ENCODE assay signal across 15 cellular contexts in the genomic region with DNA sequence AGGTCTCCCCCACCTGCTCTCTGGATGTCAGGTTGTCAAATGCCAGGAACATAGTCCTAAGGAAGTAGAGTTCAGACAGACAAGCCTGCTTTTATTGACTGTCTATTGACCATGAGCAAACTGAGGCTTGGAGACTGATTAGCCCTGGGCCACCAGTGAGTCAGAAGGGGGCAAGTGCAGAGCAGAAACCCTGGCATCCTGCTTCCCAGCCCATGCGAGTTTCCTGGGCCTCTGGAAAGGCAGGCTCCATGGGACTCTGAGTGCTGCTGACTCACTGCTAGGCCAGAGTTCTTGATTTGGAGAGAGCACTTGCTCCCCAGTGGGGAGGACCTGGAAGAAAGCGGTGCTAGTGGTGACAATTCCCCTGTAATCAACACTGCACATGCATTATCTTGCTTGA. TPM values are rescaled to one million over a fixed set of nuclear protein-coding genes. Genes with fewer than 3 reads are reported as not detected.
DNase-seq lines count a peak whose midpoint lies in the region; TF ChIP-seq lines count a peak whose summit lies in the region.
"Had no signal": no experiment of that assay in that cellular context is flagged by ENCODE, and none has a peak within 500 bp of the region (broad histone marks: within the 10 kb centered on the region; RNA-seq: fewer than 3 reads in every experiment).

No MANE protein-coding gene starts in this region.

- 80% methylated on average over 2 of the region's 2 CpGs for WGBS in hepatocyte (ENCODE audit: low lambda C conversion rate, missing lambda C conversion rate)

- H3K4me3 ChIP-seq in adipocyte (ENCODE audit: low read length) (no peak overlapping the region), hepatocyte (no peak overlapping the region), skeletal muscle tissue (ENCODE audit: low read length in 3 of 3) (no peak overlapping the region)
- H3K4me3 ChIP-seq: gastroesophageal sphincter, GM23338, SK-N-MC, thoracic aorta had no signal

- H3K36me3 ChIP-seq in adipocyte (ENCODE audit: control insufficient read depth, insufficient read depth, low read length, severe bottlenecking) (no peaks in the 10 kb centered on the region), hepatocyte (replicated peaks; ENCODE audit: insufficient read depth, low read depth) (no peaks in the 10 kb centered on the region), skeletal muscle tissue (ENCODE audit: control insufficient read depth in 3 of 3, insufficient read depth in 3 of 3, low read length in 3 of 3) (peaks cover 0 to 2% (median 0%) of the 10 kb centered on the region in 3 donors)
- H3K36me3 ChIP-seq: gastroesophageal sphincter, thoracic aorta had no signal

- H3K9me2 ChIP-seq in hepatocyte (replicated peaks; ENCODE audit: insufficient read depth), result no peaks in the 10 kb centered on the region

- H3K4me1 ChIP-seq in adipocyte (ENCODE audit: control insufficient read depth, insufficient read depth, low read length) (peaks cover 23% of the 10 kb centered on the region), hepatocyte (ENCODE audit: insufficient read depth) (peaks cover 12% of the 10 kb centered on the region), skeletal muscle tissue (ENCODE audit: control insufficient read depth in 3 of 3, insufficient read depth in 3 of 3, low read length in 3 of 3) (peaks cover 35 to 48% (median 37%) of the 10 kb centered on the region in 3 donors)

- TF ChIP-seq CTCF in hepatocyte (IDR thresholded peaks at IDR 0.05; ENCODE audit: poor library complexity), result no peak

- H2AFZ ChIP-seq in hepatocyte, result no peak overlapping the region
- H2AFZ ChIP-seq: GM23338 had no signal

- H4K20me1 ChIP-seq in hepatocyte (ENCODE audit: insufficient read depth, poor library complexity, severe bottlenecking), result no peaks in the 10 kb centered on the region

- no peak overlapping the region for H3K4me2 ChIP-seq in hepatocyte
- H3K4me2 ChIP-seq: GM23338 had no signal

- no peaks in the 10 kb centered on the region for H3K79me2 ChIP-seq in hepatocyte

- H3K27ac ChIP-seq in hepatocyte, result no peak overlapping the region
- H3K27ac ChIP-seq in skeletal muscle tissue (ENCODE audit: low read depth, low read length), result peak overlapping the region; percentile 13
- H3K27ac ChIP-seq: gastroesophageal sphincter, SK-N-MC, thoracic aorta had no signal

- H3K9me3 ChIP-seq in adipocyte (ENCODE audit: control insufficient read depth, low read length), result no peaks in the 10 kb centered on the region
- no peaks in the 10 kb centered on the region for H3K9me3 ChIP-seq in hepatocyte (ENCODE audit: low read depth)
- H3K9me3 ChIP-seq in skeletal muscle tissue (ENCODE audit: control insufficient read depth in 3 of 3, low read length in 3 of 3), result no peaks in the 10 kb centered on the region
- H3K9me3 ChIP-seq: gastroesophageal sphincter, thoracic aorta had no signal

- H3K9ac ChIP-seq in adipocyte (ENCODE audit: low read length), result no peak overlapping the region
- H3K9ac ChIP-seq in skeletal muscle tissue (ENCODE audit: low read depth in 1 of 3, low read length in 3 of 3), result no peak overlapping the region

- DNase-seq in HCEC 1CT (peak; percentile 37), adipocyte (ENCODE audit: low read depth) (peak; percentile 21), hepatocyte (ENCODE audit: low spot score) (peak; percentile 48), NCI-H345 treated with DMSO at 0.1 percent for 48 hours (lab: John Stamatoyannopoulos, UW; ENCODE audit: unreplicated experiment) (no peak), RKO (ENCODE audit: low spot score) (no peak)
- DNase-seq in activated CD4-positive, alpha-beta T cell treated with anti-CD3 and anti-CD28 coated beads for 4 hours, result no peak
- DNase-seq in activated naive CD4-positive, alpha-beta T cell treated with Interleukin-2 at 50 U/mL for 16 hours, result no peak
- DNase-seq: endodermal cell, NCI-H1436, NCI-H774 had no signal

- H3K27me3 ChIP-seq in adipocyte (replicated peaks; ENCODE audit: control insufficient read depth, insufficient read depth, low read length) (no peaks in the 10 kb centered on the region), hepatocyte (no peaks in the 10 kb centered on the region), skeletal muscle tissue (ENCODE audit: control insufficient read depth in 3 of 3, insufficient read depth in 3 of 3, low read length in 3 of 3) (no peaks in the 10 kb centered on the region)
- H3K27me3 ChIP-seq: gastroesophageal sphincter had no signal

RNA-seq across cellular contexts. Expression of a gene that starts 2.8 kb away (rescaled TPM):
- total RNA-seq in hepatocyte, result 7.2 and 8.3 TPM in 2 replicates
- 6.7 and 7.9 TPM in 2 replicates for polyA plus RNA-seq in hepatocyte
- 11.0 TPM for total RNA-seq in skeletal muscle tissue

RNA-seq across cellular contexts. Expression of a gene that starts 10.8 kb away (rescaled TPM):
- 0.07 TPM in 1 of 2 replicates, not detected in the other for total RNA-seq in hepatocyte
- polyA plus RNA-seq in hepatocyte, result 0.53 and 1.1 TPM in 2 replicates
- total RNA-seq in skeletal muscle tissue, result not detected
- total RNA-seq: gastroesophageal sphincter, GM23338, thoracic aorta had no signal

RNA-seq across cellular contexts. Expression of a gene that starts 46.3 kb away (rescaled TPM):
- total RNA-seq in hepatocyte, result 84.1 and 86.1 TPM in 2 replicates
- polyA plus RNA-seq in hepatocyte, result 97.6 and 98.0 TPM in 2 replicates
- total RNA-seq in skeletal muscle tissue, result 34.4 TPM

RNA-seq across cellular contexts. Expression of a gene that starts 52.4 kb away (rescaled TPM):
- 70.7 and 78.9 TPM in 2 replicates for total RNA-seq in hepatocyte
- polyA plus RNA-seq in hepatocyte, result 53.6 and 84.4 TPM in 2 replicates
- total RNA-seq in skeletal muscle tissue, result 85.1 TPM

Comparison
In these comparisons a context has a peak if more than half of its experiments do, and no peak if none do; other contexts are left out.
1. DNase-seq: peak in HCEC 1CT (single experiment), adipocyte (single experiment) and hepatocyte (single experiment); none in NCI-H345 treated with DMSO at 0.1 percent for 48 hours (single experiment), activated CD4-positive, alpha-beta T cell treated with anti-CD3 and anti-CD28 coated beads for 4 hours (0 of 2), activated naive CD4-positive, alpha-beta T cell treated with Interleukin-2 at 50 U/mL for 16 hours (single experiment) and RKO (single experiment).